ENCODE assay signal across 20 cellular contexts in the genomic region with DNA sequence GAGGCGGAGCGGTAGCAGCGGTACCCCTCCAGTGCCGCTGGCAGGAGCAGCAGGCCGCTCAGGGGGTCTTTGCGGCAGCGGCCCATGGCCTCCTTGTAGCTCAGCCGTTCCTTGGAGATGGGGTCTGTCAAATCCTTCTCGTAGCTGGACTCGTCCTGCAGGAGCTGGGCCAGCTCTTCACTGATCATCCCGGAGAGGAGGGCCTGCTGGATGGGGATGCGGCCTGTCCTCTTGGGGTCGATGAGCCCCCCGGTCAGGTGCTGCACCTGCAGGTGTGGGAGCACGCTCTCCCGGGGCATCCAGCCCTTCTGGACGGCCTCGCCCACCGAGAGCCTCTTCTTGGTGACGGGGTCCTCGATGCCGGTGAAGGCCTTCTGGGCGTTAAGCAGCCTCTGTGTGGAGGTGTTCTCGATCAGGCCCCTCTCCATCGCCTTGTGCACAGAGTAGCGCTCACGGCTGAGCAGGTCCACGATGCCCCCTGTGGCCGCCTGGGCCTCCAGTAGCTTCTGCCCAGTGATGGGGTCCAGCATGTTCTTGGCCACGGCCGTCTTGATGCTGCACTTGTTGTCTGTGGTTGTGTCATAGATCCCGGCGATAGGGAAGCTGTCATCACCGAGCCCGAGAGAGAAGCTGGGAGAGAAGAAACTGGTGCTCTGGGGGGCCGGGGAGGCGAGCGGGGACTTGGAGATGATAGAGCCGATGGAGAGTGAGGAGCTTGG.
"Had no signal": no experiment of that assay in that cellular context is flagged by ENCODE, and none has a peak within 500 bp of the region (broad histone marks: within the 10 kb centered on the region; RNA-seq: fewer than 3 reads in every experiment).

No MANE protein-coding gene starts in this region.

- H3K4me1 Mint-ChIP-seq: activated naive CD8-positive, alpha-beta T cell treated with anti-CD3 and anti-CD28 coated beads, Interleukin-2, amount 50 U/mL, for 24 hours had no signal

- H3K9me3 ChIP-seq: lower lobe of right lung, spleen, testis had no signal

- H3K27me3 ChIP-seq: spleen, testis had no signal

- H3K27ac Mint-ChIP-seq: activated naive CD4-positive, alpha-beta T cell treated with anti-CD3 and anti-CD28 coated beads for 36 hours; activated naive CD8-positive, alpha-beta T cell treated with anti-CD3 and anti-CD28 coated beads, Interleukin-2, amount 50 U/mL, for 24 hours; nephron; stimulated activated memory B cell treated with anti-CD40 and anti-IgM and Interleukin-4, amounts not matched to agents 10 μg/mL and 1 μg/mL and 100 μg/mL, for 72 hours; type B pancreatic cell had no signal

- H3K9me3 Mint-ChIP-seq: activated naive CD4-positive, alpha-beta T cell treated with anti-CD3 and anti-CD28 coated beads for 36 hours; activated naive CD8-positive, alpha-beta T cell treated with anti-CD3 and anti-CD28 coated beads, Interleukin-2, amount 50 U/mL, for 24 hours; activated T-cell treated with anti-CD3 and anti-CD28 coated beads, Interleukin-2, amount 50 U/mL, for 4 hours; nephron; stimulated activated memory B cell treated with anti-CD40 and anti-IgM and Interleukin-4, amounts not matched to agents 10 μg/mL and 1 μg/mL and 100 μg/mL, for 72 hours; type B pancreatic cell had no signal

- H3K4me3 ChIP-seq: lower lobe of right lung, spleen, testis had no signal

- H3K27ac ChIP-seq: lower lobe of right lung, spleen, testis had no signal

- DNase-seq: activated CD4-positive, alpha-beta T cell treated with anti-CD3 and anti-CD28 coated beads, Interleukin-2, amount 50 U/mL, for 1 hour; activated CD8-positive, alpha-beta memory T cell treated with anti-CD3 and anti-CD28 coated beads, Interleukin-2, amount 50 U/mL, for 4 hours; activated naive CD4-positive, alpha-beta T cell treated with anti-CD3 and anti-CD28 coated beads for 36 hours; activated naive CD8-positive, alpha-beta T cell treated with anti-CD3 and anti-CD28 coated beads, Interleukin-2, amount 50 U/mL, for 24 hours; activated T-cell treated with anti-CD3 and anti-CD28 coated beads, Interleukin-2, amount 50 U/mL, for 4 hours; anterior cingulate cortex; central memory CD4-positive, alpha-beta T cell; erythroblast; foreskin melanocyte; glutamatergic neuron; hippocampal formation; lower lobe of right lung; nucleus accumbens; spleen; stimulated activated CD4-positive, alpha-beta T cell treated with anti-CD3 and anti-CD28 coated beads, Interleukin-4, amount 100 ng/mL, for 4 hours; testis had no signal

- H3K36me3 Mint-ChIP-seq: brain had no signal

- H3K27me3 Mint-ChIP-seq: activated naive CD8-positive, alpha-beta T cell treated with anti-CD3 and anti-CD28 coated beads, Interleukin-2, amount 50 U/mL, for 24 hours; brain; stimulated activated memory B cell treated with anti-CD40 and anti-IgM and Interleukin-4, amounts not matched to agents 10 μg/mL and 1 μg/mL and 100 μg/mL, for 72 hours; type B pancreatic cell had no signal

- H3K4me3 Mint-ChIP-seq: activated naive CD4-positive, alpha-beta T cell treated with anti-CD3 and anti-CD28 coated beads for 36 hours; activated naive CD8-positive, alpha-beta T cell treated with anti-CD3 and anti-CD28 coated beads, Interleukin-2, amount 50 U/mL, for 24 hours; activated T-cell treated with anti-CD3 and anti-CD28 coated beads, Interleukin-2, amount 50 U/mL, for 4 hours; brain; nephron; stimulated activated memory B cell treated with anti-CD40 and anti-IgM and Interleukin-4, amounts not matched to agents 10 μg/mL and 1 μg/mL and 100 μg/mL, for 72 hours; type B pancreatic cell had no signal
